Comparison of ENCODE assay signal across 1 cellular context in the genomic region with DNA sequence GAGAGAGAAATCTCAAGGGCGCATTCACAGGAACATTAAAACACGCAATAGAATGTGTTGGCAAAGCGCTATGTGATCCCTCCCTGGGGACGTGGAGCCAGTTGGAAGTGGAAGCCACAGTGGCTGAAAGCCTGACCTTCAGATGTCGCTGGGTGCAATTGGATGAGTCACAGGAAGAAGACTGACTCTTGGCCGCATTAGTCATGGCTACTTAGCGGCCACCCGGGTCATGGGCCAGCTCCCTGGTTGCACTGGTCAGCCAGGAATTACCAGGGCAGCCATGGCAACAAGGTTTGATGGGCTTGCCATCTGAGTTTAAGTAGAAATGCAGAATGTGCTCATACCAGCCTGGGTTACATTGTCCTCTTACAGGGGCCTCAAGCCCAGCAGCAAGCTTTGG.
TF ChIP-seq lines count a peak whose summit lies in the region.
"Not testable (repeated sequence)": the region's sequence is repeated elsewhere in the genome, so short reads cannot be mapped to it uniquely, and the experiment has no call there.

No MANE protein-coding gene starts in this region.

TF ChIP-seq in K562, 482 proteins besides CTCF, POLR2A, EP300 and RAD21 (continued from another document):
- TF ChIP-seq, protein P1, sequence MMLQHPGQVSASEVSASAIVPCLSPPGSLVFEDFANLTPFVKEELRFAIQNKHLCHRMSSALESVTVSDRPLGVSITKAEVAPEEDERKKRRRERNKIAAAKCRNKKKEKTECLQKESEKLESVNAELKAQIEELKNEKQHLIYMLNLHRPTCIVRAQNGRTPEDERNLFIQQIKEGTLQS (IDR thresholded peaks at IDR 0.05), result peak; percentile 86
- TF ChIP-seq, protein P1 (CRISPR knock-in tag; conservative IDR thresholded peaks at IDR 0.05), result not testable (repeated sequence)
- peak; percentile 66; the same call in 1 of the 2 replicates for TF ChIP-seq SMARCA4 (IDR thresholded peaks at IDR 0.05)
- TF ChIP-seq, protein P2, sequence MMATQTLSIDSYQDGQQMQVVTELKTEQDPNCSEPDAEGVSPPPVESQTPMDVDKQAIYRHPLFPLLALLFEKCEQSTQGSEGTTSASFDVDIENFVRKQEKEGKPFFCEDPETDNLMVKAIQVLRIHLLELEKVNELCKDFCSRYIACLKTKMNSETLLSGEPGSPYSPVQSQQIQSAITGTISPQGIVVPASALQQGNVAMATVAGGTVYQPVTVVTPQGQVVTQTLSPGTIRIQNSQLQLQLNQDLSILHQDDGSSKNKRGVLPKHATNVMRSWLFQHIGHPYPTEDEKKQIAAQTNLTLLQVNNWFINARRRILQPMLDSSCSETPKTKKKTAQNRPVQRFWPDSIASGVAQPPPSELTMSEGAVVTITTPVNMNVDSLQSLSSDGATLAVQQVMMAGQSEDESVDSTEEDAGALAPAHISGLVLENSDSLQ (IDR thresholded peaks at IDR 0.05), result peak; percentile 38
- TF ChIP-seq YY1 (IDR thresholded peaks at IDR 0.05; ENCODE audit: borderline replicate concordance in 1 of 3, control insufficient read depth in 1 of 3, extremely low read depth in 1 of 3, insufficient read depth in 3 of 3, insufficient read length in 1 of 3, insufficient replicate concordance in 2 of 3, low read depth in 1 of 3, low read length in 2 of 3), result peak in 1 of 3 experiments; percentile 53
- TF ChIP-seq NR2C1 (IDR thresholded peaks at IDR 0.05), result not testable (repeated sequence)
- peak; percentile 54; the same call in 1 of the 2 replicates for TF ChIP-seq NR2C1 (tag; IDR thresholded peaks at IDR 0.05)
- peak; percentile 62 for TF ChIP-seq DPF2 (IDR thresholded peaks at IDR 0.05)
TF ChIP-seq in K562: peak in this region for 18; not testable (repeated sequence) for 464.
